1 cellular context compared by ENCODE assay signal in the genomic region with DNA sequence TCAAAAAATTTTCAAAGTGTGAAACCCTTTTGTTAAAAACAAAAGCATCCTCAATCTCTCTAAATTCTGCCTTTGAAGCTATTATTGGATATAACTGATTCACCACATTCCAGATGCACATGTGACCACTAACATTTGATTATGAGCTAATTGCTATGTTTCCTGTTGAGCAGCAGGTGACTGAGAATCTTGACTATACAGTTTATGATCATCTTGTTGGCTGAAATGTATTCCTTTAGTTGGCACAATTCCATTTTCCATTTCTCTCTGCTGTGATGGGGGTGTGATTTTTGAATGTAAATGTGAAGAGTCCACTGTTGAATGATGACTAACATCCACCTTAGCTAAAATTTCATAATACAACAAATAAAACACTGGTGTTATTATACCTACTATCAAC.
TF ChIP-seq lines count a peak whose summit lies in the region.

No MANE protein-coding gene starts in this region.

TF ChIP-seq in HepG2, 621 proteins besides CTCF, POLR2A, EP300 and RAD21:
- TF ChIP-seq SETDB1 (CRISPR knock-in tag; IDR thresholded peaks at IDR 0.05; ENCODE audit: borderline replicate concordance) = no peak
- TF ChIP-seq ZNF235 (CRISPR knock-in tag; IDR thresholded peaks at IDR 0.05; ENCODE audit: borderline replicate concordance) = no peak
- no peak for TF ChIP-seq ZNF296 (CRISPR knock-in tag; conservative IDR thresholded peaks at IDR 0.05)
- no peak for TF ChIP-seq ZBTB38 (CRISPR knock-in tag; IDR thresholded peaks at IDR 0.05)
- TF ChIP-seq ZFP1 (CRISPR knock-in tag; IDR thresholded peaks at IDR 0.05) = no peak
- TF ChIP-seq, protein P1, sequence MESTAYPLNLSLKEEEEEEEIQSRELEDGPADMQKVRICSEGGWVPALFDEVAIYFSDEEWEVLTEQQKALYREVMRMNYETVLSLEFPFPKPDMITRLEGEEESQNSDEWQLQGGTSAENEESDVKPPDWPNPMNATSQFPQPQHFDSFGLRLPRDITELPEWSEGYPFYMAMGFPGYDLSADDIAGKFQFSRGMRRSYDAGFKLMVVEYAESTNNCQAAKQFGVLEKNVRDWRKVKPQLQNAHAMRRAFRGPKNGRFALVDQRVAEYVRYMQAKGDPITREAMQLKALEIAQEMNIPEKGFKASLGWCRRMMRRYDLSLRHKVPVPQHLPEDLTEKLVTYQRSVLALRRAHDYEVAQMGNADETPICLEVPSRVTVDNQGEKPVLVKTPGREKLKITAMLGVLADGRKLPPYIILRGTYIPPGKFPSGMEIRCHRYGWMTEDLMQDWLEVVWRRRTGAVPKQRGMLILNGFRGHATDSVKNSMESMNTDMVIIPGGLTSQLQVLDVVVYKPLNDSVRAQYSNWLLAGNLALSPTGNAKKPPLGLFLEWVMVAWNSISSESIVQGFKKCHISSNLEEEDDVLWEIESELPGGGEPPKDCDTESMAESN (CRISPR knock-in tag; conservative IDR thresholded peaks at IDR 0.05) = no peak
- TF ChIP-seq, protein P2, sequence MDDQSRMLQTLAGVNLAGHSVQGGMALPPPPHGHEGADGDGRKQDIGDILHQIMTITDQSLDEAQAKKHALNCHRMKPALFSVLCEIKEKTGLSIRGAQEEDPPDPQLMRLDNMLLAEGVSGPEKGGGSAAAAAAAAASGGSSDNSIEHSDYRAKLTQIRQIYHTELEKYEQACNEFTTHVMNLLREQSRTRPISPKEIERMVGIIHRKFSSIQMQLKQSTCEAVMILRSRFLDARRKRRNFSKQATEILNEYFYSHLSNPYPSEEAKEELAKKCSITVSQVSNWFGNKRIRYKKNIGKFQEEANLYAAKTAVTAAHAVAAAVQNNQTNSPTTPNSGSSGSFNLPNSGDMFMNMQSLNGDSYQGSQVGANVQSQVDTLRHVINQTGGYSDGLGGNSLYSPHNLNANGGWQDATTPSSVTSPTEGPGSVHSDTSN (CRISPR knock-in tag; IDR thresholded peaks at IDR 0.05; ENCODE audit: borderline replicate concordance) = no peak
- no peak for TF ChIP-seq CBFB (CRISPR knock-in tag; IDR thresholded peaks at IDR 0.05)
- TF ChIP-seq, protein P3, sequence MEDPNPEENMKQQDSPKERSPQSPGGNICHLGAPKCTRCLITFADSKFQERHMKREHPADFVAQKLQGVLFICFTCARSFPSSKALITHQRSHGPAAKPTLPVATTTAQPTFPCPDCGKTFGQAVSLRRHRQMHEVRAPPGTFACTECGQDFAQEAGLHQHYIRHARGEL (CRISPR knock-in tag; IDR thresholded peaks at IDR 0.05) = no peak
